Comparison of ENCODE assay signal across 1 cellular context in genomic region chr10:15421875-15422274, GRCh38. TPM values are rescaled to one million over a fixed set of nuclear protein-coding genes. Genes with fewer than 3 reads are reported as not detected.
"Had no signal": no experiment of that assay in that cellular context is flagged by ENCODE, and none has a peak within 500 bp of the region (broad histone marks: within the 10 kb centered on the region; RNA-seq: fewer than 3 reads in every experiment).

No MANE protein-coding gene starts in this region.

RNA-seq across cellular contexts. Expression of gene FAM171A1, which starts 50.8 kb away (rescaled TPM):
- total RNA-seq: activated B cell treated with CpG ODN at 0.5 μM for 24 hours had no signal
